ENCODE assay signal across 8 cellular contexts in the genomic region with DNA sequence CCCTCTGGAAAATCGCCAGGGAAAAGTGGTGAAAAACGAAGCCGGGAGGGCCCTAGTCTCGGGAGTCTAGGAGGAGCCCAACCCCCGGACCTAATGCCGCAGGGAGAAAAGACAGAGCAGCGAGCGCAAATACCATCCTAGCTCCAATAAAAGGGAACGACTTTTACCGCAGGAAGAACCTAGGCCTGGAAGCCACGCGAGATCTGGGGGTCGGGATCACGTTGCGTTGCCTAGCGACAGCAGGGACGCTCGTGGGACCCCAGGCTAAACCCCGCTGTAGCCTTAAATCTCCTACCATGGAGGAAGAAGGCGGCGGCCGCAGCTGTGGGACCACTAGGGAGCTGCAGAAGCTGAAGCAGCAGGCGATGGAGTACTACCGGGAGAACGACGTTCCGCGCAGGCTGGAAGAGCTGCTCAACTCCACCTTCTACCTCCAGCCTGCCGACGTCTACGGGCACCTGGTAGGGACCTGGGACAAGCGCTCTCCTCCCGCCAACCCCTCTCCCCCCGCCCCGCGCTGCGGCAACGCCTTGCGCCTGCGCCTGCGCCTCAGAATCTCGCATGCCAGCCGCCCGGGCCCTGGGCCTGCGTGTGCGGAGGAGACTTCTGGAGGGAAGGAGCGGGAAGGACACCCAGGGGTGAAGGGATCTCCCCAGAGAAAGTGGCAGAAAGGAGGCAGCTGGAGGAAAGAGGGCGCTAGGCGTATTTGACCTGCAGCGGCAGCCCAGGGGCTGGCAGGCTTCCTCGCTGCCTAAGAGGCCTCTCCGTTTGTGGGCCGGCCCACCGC. TPM values are rescaled to one million over a fixed set of nuclear protein-coding genes. Genes with fewer than 3 reads are reported as not detected.
A peak's percentile ranks its signal among the peaks of the same experiment; 100 is the strongest.
DNase-seq lines count a peak whose midpoint lies in the region; ATAC-seq and TF ChIP-seq lines count a peak whose summit lies in the region.

A gene with protein sequence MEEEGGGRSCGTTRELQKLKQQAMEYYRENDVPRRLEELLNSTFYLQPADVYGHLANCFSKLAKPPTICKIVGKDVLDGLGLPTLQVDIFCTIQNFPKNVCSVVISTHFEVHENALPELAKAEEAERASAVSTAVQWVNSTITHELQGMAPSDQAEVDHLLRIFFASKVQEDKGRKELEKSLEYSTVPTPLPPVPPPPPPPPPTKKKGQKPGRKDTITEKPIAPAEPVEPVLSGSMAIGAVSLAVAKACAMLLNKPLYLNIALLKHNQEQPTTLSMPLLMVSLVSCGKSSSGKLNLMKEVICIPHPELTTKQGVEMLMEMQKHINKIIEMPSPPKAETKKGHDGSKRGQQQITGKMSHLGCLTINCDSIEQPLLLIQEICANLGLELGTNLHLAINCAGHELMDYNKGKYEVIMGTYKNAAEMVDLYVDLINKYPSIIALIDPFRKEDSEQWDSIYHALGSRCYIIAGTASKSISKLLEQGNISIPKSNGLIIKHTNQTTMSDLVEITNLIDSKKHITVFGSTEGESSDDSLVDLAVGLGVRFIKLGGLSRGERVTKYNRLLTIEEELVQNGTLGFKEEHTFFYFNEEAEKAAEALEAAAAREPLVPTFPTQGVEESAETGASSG (plus strand): TSS at position 229 of the 787 bp plus-strand sequence. CDS start 68 bp downstream, at position 297.

- H3K9me3 ChIP-seq in Karpas-422 (ENCODE audit: low read length) (no peaks in the 10 kb centered on the region), SK-N-SH (no peaks in the 10 kb centered on the region), left lung (no peaks in the 10 kb centered on the region)

- CTCF ChIA-PET in SK-N-SH (lab: Yijun Ruan, JAX), result interaction anchor here (0.8 to 1.3 kb wide), 8 partner anchors 12 to 666 kb away, joined by 3 to 7 read pairs (median 4); no protein-coding TSS in a partner anchor

- H3K4me2 ChIP-seq in Karpas-422 (ENCODE audit: low read depth, low read length, poor library complexity, severe bottlenecking) (peak within 1 kb of the TSS; percentile 45), SK-N-SH (peak within 1 kb of the TSS; percentile 87)

- H2AFZ ChIP-seq in Karpas-422 (ENCODE audit: low read length), result 0 out of 2 replicates have a peak within 1 kb of the TSS, but pooled peaks have one; percentile 7
- H2AFZ ChIP-seq in SK-N-SH (ENCODE audit: low read depth), result peak within 1 kb of the TSS; percentile 98

- TF ChIP-seq CTCF in GM06990 (IDR thresholded peaks at IDR 0.05; ENCODE audit: insufficient read depth, low read length, poor library complexity, severe bottlenecking), result no peak
- TF ChIP-seq CTCF in SK-N-SH (IDR thresholded peaks at IDR 0.05), result no peak
- TF ChIP-seq CTCF in left lung (IDR thresholded peaks at IDR 0.05), result no peak

- 25% methylated on average over 24 of the region's 54 CpGs for WGBS in SK-N-SH (ENCODE audit: low lambda C conversion rate)

- H3K27me3 ChIP-seq in GM06990 (replicated peaks; ENCODE audit: control insufficient read depth, insufficient read depth, low read length) (no peaks in the 10 kb centered on the region), Karpas-422 (ENCODE audit: low read length) (no peaks in the 10 kb centered on the region), SK-N-SH (ENCODE audit: insufficient read depth) (no peaks in the 10 kb centered on the region), left lung (peaks cover 0 to 53% of the 10 kb centered on the region in 2 donors)

- H3K4me1 ChIP-seq in Karpas-422 (ENCODE audit: low read length) (peaks cover 13% of the 10 kb centered on the region), SK-N-SH (ENCODE audit: control insufficient read depth in 1 of 2, insufficient read depth in 2 of 2, low read depth in 1 of 2, low read length in 1 of 2) (peaks cover 0 to 11% of the 10 kb centered on the region in 2 experiments; a peak in 1 of 4 replicates), left lung (peaks cover 0 to 5% of the 10 kb centered on the region in 2 donors)

- H3K9ac ChIP-seq in Karpas-422 (ENCODE audit: low read length) (no peak within 1 kb of the TSS), SK-N-SH (peak within 1 kb of the TSS; percentile 77)

- H3K36me3 ChIP-seq in GM06990 (ENCODE audit: control insufficient read depth, insufficient read depth, low read length) (no peaks in the 10 kb centered on the region), Karpas-422 (ENCODE audit: insufficient read depth, low read length) (no peaks in the 10 kb centered on the region), SK-N-SH (replicated peaks in 1 of 2; ENCODE audit: control insufficient read depth in 1 of 2, insufficient read depth in 2 of 2, low read length in 1 of 2) (no peaks in the 10 kb centered on the region), left lung (no peaks in the 10 kb centered on the region)

- 0 out of 2 replicates have a peak, but pooled peaks cover 4% of the 10 kb centered on the region for H4K20me1 ChIP-seq in Karpas-422 (ENCODE audit: insufficient read depth, low read depth, low read length)
- H4K20me1 ChIP-seq in SK-N-SH (ENCODE audit: insufficient read depth), result no peaks in the 10 kb centered on the region

- TF ChIP-seq RAD21 in SK-N-SH (IDR thresholded peaks at IDR 0.05; ENCODE audit: low read length), result no peak

- intact Hi-C loops in left lung (cut with DNase I), result no loop called here

- H3F3A ChIP-seq in SK-N-SH (replicated peaks; ENCODE audit: insufficient read depth), result no peaks in the 10 kb centered on the region

- TF ChIP-seq EP300 in SK-N-SH (IDR thresholded peaks at IDR 0.05; ENCODE audit: borderline replicate concordance in 1 of 2, low read depth in 1 of 2, low read length in 1 of 2), result no peak

- H3K27ac ChIP-seq in Karpas-422 (ENCODE audit: low read length) (no peak within 1 kb of the TSS), SK-N-SH (ENCODE audit: low read depth in 2 of 2, low read length in 1 of 2) (peak within 1 kb of the TSS; percentile 9 to 72; a peak in 2 of 4 replicates), left lung (peak within 1 kb of the TSS; percentile 16 to 45)

- peak; percentile 58 for ATAC-seq in GM21717 (IDR thresholded peaks at IDR 0.05; ENCODE audit: unreplicated experiment)
- peak; percentile 97 for ATAC-seq in left lung

- no peaks in the 10 kb centered on the region for H3K9me2 ChIP-seq in Karpas-422 (replicated peaks; ENCODE audit: insufficient read depth, low read length)
- H3K9me2 ChIP-seq in SK-N-SH, result no peaks in the 10 kb centered on the region

- H3K79me2 ChIP-seq in Karpas-422 (ENCODE audit: low read length), result no peaks in the 10 kb centered on the region
- no peaks in the 10 kb centered on the region for H3K79me2 ChIP-seq in SK-N-SH (ENCODE audit: insufficient read depth)

- DNase-seq in GM06990 (ENCODE audit: extremely low read depth, insufficient read length), result peak; percentile 80
- DNase-seq in Karpas-422, result no peak
- peak; percentile 93 for DNase-seq in SK-N-SH
- peak; percentile 51 to 73 for DNase-seq in dermis microvascular lymphatic vessel endothelial cell (ENCODE audit: low read depth in 2 of 2)
- peak; percentile 85 to 91 for DNase-seq in left lung
- peak; percentile 27 for DNase-seq in stimulated activated CD8-positive, alpha-beta memory T cell treated with anti-CD3 and anti-CD28 coated beads, Interleukin-4, amount 100 ng/mL, for 48 hours
- DNase-seq in OCI-M1 (lab: John Stamatoyannopoulos, UW), result no peak

- POLR2A ChIA-PET in SK-N-SH (lab: Yijun Ruan, JAX), result interaction anchor here (1.3 to 1.7 kb wide), 2 partner anchors 14 to 155 kb away, joined by 4 read pairs; a partner anchor contains a TSS

- peak within 1 kb of the TSS; percentile 78 for H3K4me3 ChIP-seq in GM06990 (replicated peaks; ENCODE audit: low read depth, low read length)
- peak within 1 kb of the TSS; percentile 36; the same call in 1 of the 2 replicates for H3K4me3 ChIP-seq in Karpas-422 (ENCODE audit: low read length)
- peak within 1 kb of the TSS; percentile 67 to 74 for H3K4me3 ChIP-seq in SK-N-SH (ENCODE audit: low read depth in 2 of 2, low read length in 1 of 2)
- peak within 1 kb of the TSS; percentile 49 to 54 for H3K4me3 ChIP-seq in left lung

TF ChIP-seq in SK-N-SH, 30 proteins besides CTCF, POLR2A, EP300 and RAD21 (continues in another document):
- no peak for TF ChIP-seq SMC3 (IDR thresholded peaks at IDR 0.05; ENCODE audit: low read depth, low read length)
- no peak for TF ChIP-seq TEAD4 (IDR thresholded peaks at IDR 0.05; ENCODE audit: borderline replicate concordance, insufficient read depth)
- TF ChIP-seq, protein P1, sequence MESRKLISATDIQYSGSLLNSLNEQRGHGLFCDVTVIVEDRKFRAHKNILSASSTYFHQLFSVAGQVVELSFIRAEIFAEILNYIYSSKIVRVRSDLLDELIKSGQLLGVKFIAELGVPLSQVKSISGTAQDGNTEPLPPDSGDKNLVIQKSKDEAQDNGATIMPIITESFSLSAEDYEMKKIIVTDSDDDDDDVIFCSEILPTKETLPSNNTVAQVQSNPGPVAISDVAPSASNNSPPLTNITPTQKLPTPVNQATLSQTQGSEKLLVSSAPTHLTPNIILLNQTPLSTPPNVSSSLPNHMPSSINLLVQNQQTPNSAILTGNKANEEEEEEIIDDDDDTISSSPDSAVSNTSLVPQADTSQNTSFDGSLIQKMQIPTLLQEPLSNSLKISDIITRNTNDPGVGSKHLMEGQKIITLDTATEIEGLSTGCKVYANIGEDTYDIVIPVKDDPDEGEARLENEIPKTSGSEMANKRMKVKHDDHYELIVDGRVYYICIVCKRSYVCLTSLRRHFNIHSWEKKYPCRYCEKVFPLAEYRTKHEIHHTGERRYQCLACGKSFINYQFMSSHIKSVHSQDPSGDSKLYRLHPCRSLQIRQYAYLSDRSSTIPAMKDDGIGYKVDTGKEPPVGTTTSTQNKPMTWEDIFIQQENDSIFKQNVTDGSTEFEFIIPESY (IDR thresholded peaks at IDR 0.05; ENCODE audit: borderline replicate concordance, low read depth), result peak; percentile 94
- TF ChIP-seq FOXJ3 (CRISPR knock-in tag; IDR thresholded peaks at IDR 0.05), result no peak
- TF ChIP-seq, protein P2, sequence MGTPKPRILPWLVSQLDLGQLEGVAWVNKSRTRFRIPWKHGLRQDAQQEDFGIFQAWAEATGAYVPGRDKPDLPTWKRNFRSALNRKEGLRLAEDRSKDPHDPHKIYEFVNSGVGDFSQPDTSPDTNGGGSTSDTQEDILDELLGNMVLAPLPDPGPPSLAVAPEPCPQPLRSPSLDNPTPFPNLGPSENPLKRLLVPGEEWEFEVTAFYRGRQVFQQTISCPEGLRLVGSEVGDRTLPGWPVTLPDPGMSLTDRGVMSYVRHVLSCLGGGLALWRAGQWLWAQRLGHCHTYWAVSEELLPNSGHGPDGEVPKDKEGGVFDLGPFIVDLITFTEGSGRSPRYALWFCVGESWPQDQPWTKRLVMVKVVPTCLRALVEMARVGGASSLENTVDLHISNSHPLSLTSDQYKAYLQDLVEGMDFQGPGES (IDR thresholded peaks at IDR 0.05; ENCODE audit: low read depth, low read length), result no peak
- no peak for TF ChIP-seq ELF1 (IDR thresholded peaks at IDR 0.05)
- no peak for TF ChIP-seq FOXM1 (IDR thresholded peaks at IDR 0.05; ENCODE audit: low read depth)
- no peak for TF ChIP-seq NFIC (IDR thresholded peaks at IDR 0.05; ENCODE audit: borderline replicate concordance)

RNA-seq across cellular contexts. Expression of the gene that starts here (rescaled TPM):
- not detected in 2 replicates for total RNA-seq in Karpas-422 (2014; rRNA removed; shearing (Covaris generic); ENCODE audit: low replicate concordance)
- polyA plus RNA-seq in SK-N-SH (2012; rRNA removed), result 0.36 and 0.44 TPM in 2 replicates
- 0.30 and 0.33 TPM in 2 replicates for polyA plus RNA-seq in SK-N-SH (2012; cell fraction: cytosol; rRNA removed)
- 0.20 and 0.93 TPM in 2 replicates for polyA plus RNA-seq in SK-N-SH (2012; cell fraction: nucleus; rRNA removed)
- total RNA-seq in dermis microvascular lymphatic vessel endothelial cell, result under 0.01 TPM in 1 of 2 replicates, not detected in the other
- 1 to 10 TPM in 1 of 2 donors, under 1 TPM in 1; 0.50 to 1.0 TPM for total RNA-seq in left lung

Comparison
In these comparisons a context has a peak if more than half of its experiments do, and no peak if none do; other contexts are left out.
1. Peak in DNase-seq, H3K4me3 ChIP-seq, H3K27ac ChIP-seq, H3K9ac ChIP-seq and H3K4me2 ChIP-seq in SK-N-SH; RNA of the gene not detected or under 1 TPM.
2. Peak in DNase-seq in dermis microvascular lymphatic vessel endothelial cell; RNA of the gene not detected or under 1 TPM.
3. DNase-seq: peak in GM06990 (single experiment), left lung (2 of 2) and stimulated activated CD8-positive, alpha-beta memory T cell treated with anti-CD3 and anti-CD28 coated beads, Interleukin-4, amount 100 ng/mL, for 48 hours (single experiment); none in Karpas-422 (single experiment) and OCI-M1 (single experiment).
4. Peak in every context shown above with its lines, with median percentiles within 50 percentile points of each other: H3K4me3 ChIP-seq.